Comparison of ENCODE assay signal across 8 cellular contexts in genomic region chr14:61456720-61457119, GRCh38.
DNase-seq lines count a peak whose midpoint lies in the region; ATAC-seq and TF ChIP-seq lines count a peak whose summit lies in the region.

No MANE protein-coding gene starts in this region.

- H3K4me1 ChIP-seq in ascending aorta (no peaks in the 10 kb centered on the region), hepatocyte (ENCODE audit: insufficient read depth) (no peaks in the 10 kb centered on the region)

- no peak overlapping the region for H3K4me2 ChIP-seq in hepatocyte

- H3K27ac ChIP-seq in ascending aorta (no peak overlapping the region), hepatocyte (no peak overlapping the region)

- H3K27me3 ChIP-seq in ascending aorta (no peaks in the 10 kb centered on the region), hepatocyte (no peaks in the 10 kb centered on the region)

- WGBS in hepatocyte (ENCODE audit: low lambda C conversion rate, missing lambda C conversion rate): 43% methylated on average over 12 of the region's 12 CpGs

- H2AFZ ChIP-seq in hepatocyte: no peak overlapping the region

- H3K9me3 ChIP-seq in ascending aorta (no peaks in the 10 kb centered on the region), hepatocyte (ENCODE audit: low read depth) (no peaks in the 10 kb centered on the region)

- H3K4me3 ChIP-seq in ascending aorta (no peak overlapping the region), hepatocyte (no peak overlapping the region)

- ATAC-seq in HG02623 (IDR thresholded peaks at IDR 0.05; ENCODE audit: unreplicated experiment): peak; percentile 83
- no peak for ATAC-seq in HG03025 (IDR thresholded peaks at IDR 0.05; ENCODE audit: low FRiP score, unreplicated experiment)

- no peaks in the 10 kb centered on the region for H4K20me1 ChIP-seq in hepatocyte (ENCODE audit: insufficient read depth, poor library complexity, severe bottlenecking)

- no peaks in the 10 kb centered on the region for H3K36me3 ChIP-seq in ascending aorta
- no peaks in the 10 kb centered on the region for H3K36me3 ChIP-seq in hepatocyte (replicated peaks; ENCODE audit: insufficient read depth, low read depth)

- H3K79me2 ChIP-seq in hepatocyte: no peaks in the 10 kb centered on the region

- peak; percentile 74 for DNase-seq in NCI-H1694 treated with DMSO at 0.1 percent for 48 hours (lab: John Stamatoyannopoulos, UW)
- peak; percentile 50 for DNase-seq in T1000 (lab: John Stamatoyannopoulos, UW)
- DNase-seq in ascending aorta (ENCODE audit: low spot score in 2 of 2): peak in 1 of 2 donors; percentile 89
- peak; percentile 88 for DNase-seq in hepatocyte (ENCODE audit: low spot score)
- peak; percentile 55 to 62 for DNase-seq in stimulated activated CD4-positive, alpha-beta T cell treated with anti-CD3 and anti-CD28 coated beads, Interleukin-15, amount 100 ng/mL, for 1 hour (ENCODE audit: low read depth in 1 of 2, low spot score in 1 of 2)

- no peaks in the 10 kb centered on the region for H3K9me2 ChIP-seq in hepatocyte (replicated peaks; ENCODE audit: insufficient read depth)

- intact Hi-C loops in ascending aorta (cut with DNase I): loop anchor here (10.0 kb wide), 1 partner anchor 668 kb away; no protein-coding TSS in a partner anchor

- TF ChIP-seq CTCF in GM12872 (IDR thresholded peaks at IDR 0.05; ENCODE audit: insufficient read depth, low read depth, low read length) (peak; percentile 79), ascending aorta (IDR thresholded peaks at IDR 0.05) (peak; percentile 72 to 86 (median 80)), hepatocyte (IDR thresholded peaks at IDR 0.05; ENCODE audit: poor library complexity) (peak; percentile 84)
